Comparison of ENCODE assay signal across 9 cellular contexts in the genomic region with DNA sequence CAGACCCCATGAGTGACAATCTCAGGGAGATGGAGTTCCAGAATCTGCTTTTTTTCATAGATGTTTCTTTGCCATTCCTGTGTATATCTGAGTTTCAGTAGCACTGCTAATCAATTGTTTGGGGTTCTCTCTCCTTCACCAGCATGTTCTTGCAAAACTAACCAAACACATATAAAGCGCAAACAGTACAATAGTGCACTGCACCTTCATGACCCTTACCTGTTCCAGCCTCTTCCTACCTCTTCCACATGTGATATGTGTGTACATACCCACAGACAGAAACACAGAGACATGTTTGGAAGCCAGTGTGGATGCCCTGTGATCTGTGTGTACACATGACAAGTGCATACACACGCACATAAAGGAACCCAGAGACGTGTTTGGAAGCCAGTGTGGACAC. TPM values are rescaled to one million over a fixed set of nuclear protein-coding genes. Genes with fewer than 3 reads are reported as not detected.
DNase-seq lines count a peak whose midpoint lies in the region; ATAC-seq and TF ChIP-seq lines count a peak whose summit lies in the region.
"Had no signal": no experiment of that assay in that cellular context is flagged by ENCODE, and none has a peak within 500 bp of the region (broad histone marks: within the 10 kb centered on the region; RNA-seq: fewer than 3 reads in every experiment).

No MANE protein-coding gene starts in this region.

- peak overlapping the region; percentile 84 for H3K27ac Mint-ChIP-seq in CD4-positive, alpha-beta T cell
- H3K27ac Mint-ChIP-seq in dendritic cell treated with granulocyte-macrophage colony-stimulating factor and Interleukin-4, amounts not matched to agents 40 ng/mL and 50 ng/mL, for 4 days = peak overlapping the region; percentile 76
- no peak overlapping the region for H3K27ac Mint-ChIP-seq in natural killer cell

- peaks cover 25% of the 10 kb centered on the region for H3K36me3 Mint-ChIP-seq in CD4-positive, alpha-beta T cell (ENCODE audit: low read depth)
- peaks cover 25% of the 10 kb centered on the region for H3K36me3 Mint-ChIP-seq in dendritic cell treated with granulocyte-macrophage colony-stimulating factor and Interleukin-4, amounts not matched to agents 40 ng/mL and 50 ng/mL, for 4 days (ENCODE audit: low read depth)
- no peaks in the 10 kb centered on the region for H3K36me3 Mint-ChIP-seq in natural killer cell

- peak overlapping the region; percentile 97 for H3K4me3 ChIP-seq in Karpas-422 (ENCODE audit: low read length)

- peak overlapping the region; percentile 83 for H3K9ac ChIP-seq in Karpas-422 (ENCODE audit: low read length)

- no peaks in the 10 kb centered on the region for H3K27me3 ChIP-seq in CD4-positive, alpha-beta T cell (ENCODE audit: control insufficient read depth, insufficient read depth, low read length)
- H3K27me3 ChIP-seq in Karpas-422 (ENCODE audit: low read length) = no peaks in the 10 kb centered on the region

- POLR2A ChIA-PET in CD4-positive, alpha-beta T cell (lab: Charles Lee) = no interaction called here

- H3K9me3 ChIP-seq in CD4-positive, alpha-beta T cell (ENCODE audit: control insufficient read depth, low read length) = no peaks in the 10 kb centered on the region
- H3K9me3 ChIP-seq in Karpas-422 (ENCODE audit: low read length) = no peaks in the 10 kb centered on the region

- intact Hi-C loops in CD4-positive, alpha-beta T cell (cut with DNase I, micrococcal nuclease) = loop anchor here (2.0 to 10.0 kb wide), 9 partner anchors 40 to 615 kb away; a partner anchor contains a TSS
- intact Hi-C loops in dendritic cell treated with granulocyte-macrophage colony-stimulating factor and Interleukin-4, amounts not matched to agents 40 ng/mL and 50 ng/mL, for 4 days (cut with micrococcal nuclease) = loop anchor here (10.0 kb wide), 1 partner anchor 97 kb away; no protein-coding TSS in a partner anchor
- intact Hi-C loops in natural killer cell (cut with micrococcal nuclease) = no loop called here

- no peaks in the 10 kb centered on the region for H3K9me3 Mint-ChIP-seq in CD4-positive, alpha-beta T cell
- H3K9me3 Mint-ChIP-seq in dendritic cell treated with granulocyte-macrophage colony-stimulating factor and Interleukin-4, amounts not matched to agents 40 ng/mL and 50 ng/mL, for 4 days = no peaks in the 10 kb centered on the region
- no peaks in the 10 kb centered on the region for H3K9me3 Mint-ChIP-seq in natural killer cell

- H4K20me1 ChIP-seq in Karpas-422 (ENCODE audit: insufficient read depth, low read depth, low read length) = peaks cover 8% of the 10 kb centered on the region; the same call in 1 of the 2 replicates

- no peaks in the 10 kb centered on the region for H3K9me2 ChIP-seq in Karpas-422 (replicated peaks; ENCODE audit: insufficient read depth, low read length)

- peaks cover 40% of the 10 kb centered on the region for H3K4me1 ChIP-seq in Karpas-422 (ENCODE audit: low read length)

- peaks cover 94% of the 10 kb centered on the region for H3K79me2 ChIP-seq in Karpas-422 (ENCODE audit: low read length)

- H3K36me3 ChIP-seq in Karpas-422 (ENCODE audit: insufficient read depth, low read length) = peaks cover 36% of the 10 kb centered on the region; the same call in 1 of the 2 replicates

- peak overlapping the region; percentile 58 for H3K4me2 ChIP-seq in Karpas-422 (ENCODE audit: low read depth, low read length, poor library complexity, severe bottlenecking)

- H2AFZ ChIP-seq in Karpas-422 (ENCODE audit: low read length) = 0 out of 2 replicates have a peak overlapping the region, but pooled peaks have one; percentile 0

- H3K27me3 Mint-ChIP-seq in CD4-positive, alpha-beta T cell = no peaks in the 10 kb centered on the region
- H3K27me3 Mint-ChIP-seq in dendritic cell treated with granulocyte-macrophage colony-stimulating factor and Interleukin-4, amounts not matched to agents 40 ng/mL and 50 ng/mL, for 4 days = no peaks in the 10 kb centered on the region
- H3K27me3 Mint-ChIP-seq in natural killer cell (ENCODE audit: low read depth in 2 of 2) = no peaks in the 10 kb centered on the region

- no peak for ATAC-seq in CD4-positive, alpha-beta T cell (ENCODE audit: poor library complexity)
- no peak for ATAC-seq in natural killer cell

- no peak overlapping the region for H3K27ac ChIP-seq in CD4-positive, alpha-beta T cell (ENCODE audit: low read depth, low read length)
- no peak overlapping the region for H3K27ac ChIP-seq in Karpas-422 (ENCODE audit: low read length)

- no peak for DNase-seq in CD4-positive, alpha-beta T cell
- no peak for DNase-seq in Karpas-422
- no peak for DNase-seq in natural killer cell
- no peak for DNase-seq in NCI-H2029 treated with DMSO at 0.1 percent for 48 hours (lab: John Stamatoyannopoulos, UW)
- DNase-seq in DMS79 (lab: John Stamatoyannopoulos, UW) = no peak
- no peak for DNase-seq in inferior parietal cortex (ENCODE audit: extremely low spot score)
- no peak for DNase-seq in GM19238 (ENCODE audit: insufficient read length, low spot score)
- DNase-seq: hippocampal formation had no signal

- peak overlapping the region; percentile 96 for H3K4me3 Mint-ChIP-seq in CD4-positive, alpha-beta T cell
- H3K4me3 Mint-ChIP-seq in dendritic cell treated with granulocyte-macrophage colony-stimulating factor and Interleukin-4, amounts not matched to agents 40 ng/mL and 50 ng/mL, for 4 days = peak overlapping the region; percentile 88
- H3K4me3 Mint-ChIP-seq in natural killer cell = peak overlapping the region; percentile 75

- no peak for TF ChIP-seq CTCF in CD4-positive, alpha-beta T cell (IDR thresholded peaks at IDR 0.05)
- no peak for TF ChIP-seq CTCF in natural killer cell (IDR thresholded peaks at IDR 0.05)

- CTCF ChIA-PET in CD4-positive, alpha-beta T cell (lab: Charles Lee) = no interaction called here

- H3K4me1 Mint-ChIP-seq in CD4-positive, alpha-beta T cell (ENCODE audit: low read depth) = peaks cover 29% of the 10 kb centered on the region
- H3K4me1 Mint-ChIP-seq in dendritic cell treated with granulocyte-macrophage colony-stimulating factor and Interleukin-4, amounts not matched to agents 40 ng/mL and 50 ng/mL, for 4 days (ENCODE audit: low read depth) = peaks cover 32% of the 10 kb centered on the region
- peaks cover 28% of the 10 kb centered on the region in 2 donors for H3K4me1 Mint-ChIP-seq in natural killer cell

RNA-seq across cellular contexts. Expression of a gene that starts 1.8 kb away (rescaled TPM):
- total RNA-seq in CD4-positive, alpha-beta T cell = 10 to 100 TPM; 12.5 to 13.5 TPM
- total RNA-seq in Karpas-422 (2014; rRNA removed; shearing (Covaris generic); ENCODE audit: low replicate concordance) = 18.5 and 19.5 TPM in 2 replicates
- total RNA-seq in natural killer cell = 10 to 100 TPM; 13.5 to 17.0 (median 15.4) TPM

RNA-seq across cellular contexts. Expression of a gene that starts 41.0 kb away (rescaled TPM):
- total RNA-seq in CD4-positive, alpha-beta T cell = 100 to 1,000 TPM; 164 to 165 TPM
- total RNA-seq in Karpas-422 (2014; rRNA removed; shearing (Covaris generic); ENCODE audit: low replicate concordance) = 147 and 246 TPM in 2 replicates
- total RNA-seq in natural killer cell = 100 to 1,000 TPM in 1 of 3 donors, 10 to 100 TPM in 2; 65.1 to 106 (median 84.5) TPM

Comparison
In these comparisons a context has a peak if more than half of its experiments do, and no peak if none do; other contexts are left out.
1. H3K27ac Mint-ChIP-seq: peak in CD4-positive, alpha-beta T cell (single experiment) and dendritic cell treated with granulocyte-macrophage colony-stimulating factor and Interleukin-4, amounts not matched to agents 40 ng/mL and 50 ng/mL, for 4 days (single experiment); none in natural killer cell (0 of 2).
2. Peak in every context shown above with its lines, with median percentiles within 50 percentile points of each other: H3K4me3 Mint-ChIP-seq.